In genomic region chr3:65291448-65292091, GRCh38 we compare ENCODE assay signal across 25 cellular contexts.
DNase-seq lines count a peak whose midpoint lies in the region; ATAC-seq, FAIRE-seq and TF ChIP-seq lines count a peak whose summit lies in the region.
"Had no signal": no experiment of that assay in that cellular context is flagged by ENCODE, and none has a peak within 500 bp of the region (broad histone marks: within the 10 kb centered on the region; RNA-seq: fewer than 3 reads in every experiment).

No MANE protein-coding gene starts in this region.

- 0 out of 2 replicates have a peak, but pooled peaks have one; percentile 19 for TF ChIP-seq RAD21 in HepG2 (CRISPR knock-in tag; IDR thresholded peaks at IDR 0.05)

- peak overlapping the region; percentile 64 for H3K4me2 ChIP-seq in HepG2 (ENCODE audit: low read depth, low read length)
- H3K4me2 ChIP-seq: A549; BLaER1 treated with 17β-estradiol and CSF1 and Interleukin-3, amounts not matched to agents 10 nM and 100 nM; GM23338; KMS-11 had no signal

- TF ChIP-seq CTCF in HepG2 (CRISPR knock-in tag; IDR thresholded peaks at IDR 0.05) (no peak), pancreas (IDR thresholded peaks at IDR 0.05) (no peak)

- H2AFZ ChIP-seq in HepG2 (ENCODE audit: low read length) = no peak overlapping the region
- H2AFZ ChIP-seq: GM23338 had no signal

- no peaks in the 10 kb centered on the region for H3K79me2 ChIP-seq in HepG2 (ENCODE audit: insufficient read depth, low read length)

- 0 out of 6 replicates have a peak overlapping the region, but pooled peaks of 1 of the 3 experiments have one; percentile 2 for H3K4me3 ChIP-seq in HepG2 (replicated peaks in 1 of 3; ENCODE audit: insufficient read depth in 1 of 3, low read depth in 2 of 3, low read length in 3 of 3)
- no peak overlapping the region for H3K4me3 ChIP-seq in pancreas
- H3K4me3 ChIP-seq in effector memory CD4-positive, alpha-beta T cell (ENCODE audit: insufficient read depth, low read depth, low read length, poor library complexity, severe bottlenecking) = no peak overlapping the region
- H3K4me3 ChIP-seq: A549; BLaER1 treated with 17β-estradiol and CSF1 and Interleukin-3, amounts not matched to agents 10 nM and 100 nM; GM23338; HAP-1 had no signal

- TF ChIP-seq EP300 in HepG2 (IDR thresholded peaks at IDR 0.05; ENCODE audit: low read depth in 2 of 2, low read length in 2 of 2) = peak in 1 of 2 experiments; percentile 55; a peak in 2 of 4 replicates
- TF ChIP-seq EP300 in HepG2 (CRISPR knock-in tag; IDR thresholded peaks at IDR 0.05; ENCODE audit: borderline replicate concordance) = no peak

- H3K27me3 ChIP-seq in HepG2 (ENCODE audit: control insufficient read depth in 1 of 2, insufficient read depth in 2 of 2, low read length in 2 of 2) (no peaks in the 10 kb centered on the region), pancreas (no peaks in the 10 kb centered on the region)
- H3K27me3 ChIP-seq in effector memory CD4-positive, alpha-beta T cell (replicated peaks; ENCODE audit: control insufficient read depth, insufficient read depth, low read length, poor library complexity, severe bottlenecking) = no peaks in the 10 kb centered on the region
- H3K27me3 ChIP-seq: BLaER1 treated with 17β-estradiol and CSF1 and Interleukin-3, amounts not matched to agents 10 nM and 100 nM had no signal

- POLR2A ChIA-PET in HepG2 (lab: Yijun Ruan, JAX) = no interaction called here

- H3K36me3 ChIP-seq in HepG2 (replicated peaks in 1 of 2; ENCODE audit: control insufficient read depth in 1 of 2, insufficient read depth in 2 of 2, low read length in 2 of 2) (no peaks in the 10 kb centered on the region), pancreas (no peaks in the 10 kb centered on the region)
- H3K36me3 ChIP-seq in effector memory CD4-positive, alpha-beta T cell (ENCODE audit: control insufficient read depth, insufficient read depth, low read length) = no peaks in the 10 kb centered on the region
- H3K36me3 ChIP-seq: BLaER1 treated with 17β-estradiol and CSF1 and Interleukin-3, amounts not matched to agents 10 nM and 100 nM; HAP-1 had no signal

- intact Hi-C loops in HepG2 (cut with micrococcal nuclease; ENCODE audit: unreplicated experiment) (no loop called here), pancreas (cut with DNase I) (no loop called here)

- TF ChIP-seq POLR2A in HepG2 (IDR thresholded peaks at IDR 0.05; ENCODE audit: insufficient read depth in 1 of 2, low read depth in 2 of 2, low read length in 2 of 2) = no peak

- FAIRE-seq in HepG2 (lab: Jason Lieb, UNC) (peak; percentile 81), pancreas (lab: Jason Lieb, UNC) (no peak)
- FAIRE-seq: A549, D721Med, G401.6 had no signal

- 0% methylated on average over 4 of the region's 4 CpGs for WGBS in HepG2 (ENCODE audit: low lambda C conversion rate)
- WGBS in pancreas, 2 donors = 11 to 17% methylated on average over 4 of the region's 4 CpGs

- H3K27ac ChIP-seq in HepG2 (ENCODE audit: extremely low read length, insufficient read depth, low read length) = peak overlapping the region; percentile 56
- H3K27ac ChIP-seq in pancreas = no peak overlapping the region
- no peak overlapping the region for H3K27ac ChIP-seq in effector memory CD4-positive, alpha-beta T cell (ENCODE audit: insufficient read depth, low read length, poor library complexity, severe bottlenecking)
- H3K27ac ChIP-seq: A549; BLaER1 treated with 17β-estradiol and CSF1 and Interleukin-3, amounts not matched to agents 10 nM and 100 nM; KMS-11 had no signal

- H3K9me3 ChIP-seq in HepG2 (ENCODE audit: low read length) = no peaks in the 10 kb centered on the region
- no peaks in the 10 kb centered on the region for H3K9me3 ChIP-seq in pancreas
- H3K9me3 ChIP-seq in effector memory CD4-positive, alpha-beta T cell (ENCODE audit: control insufficient read depth, low read length) = no peaks in the 10 kb centered on the region
- H3K9me3 ChIP-seq: A549; BLaER1 treated with 17β-estradiol and CSF1 and Interleukin-3, amounts not matched to agents 10 nM and 100 nM; HAP-1 had no signal

- BruUV-seq in HepG2 (replicated peaks; lab: Mats Ljungman, UMichigan) = no TSS peak

- peak; percentile 34 for DNase-seq in DMS79 (lab: John Stamatoyannopoulos, UW)
- DNase-seq in HuH-7 (ENCODE audit: low spot score) = peak; percentile 2
- peak; percentile 77 for DNase-seq in HepG2 (ENCODE audit: low spot score)
- DNase-seq in pancreas = peak in 2 of 6 donors; percentile 6 to 7
- no peak for DNase-seq in dedifferentiated amniotic fluid mesenchymal stem cell (ENCODE audit: extremely low spot score)
- no peak for DNase-seq in effector memory CD4-positive, alpha-beta T cell
- DNase-seq: AML-193; CD4-positive, alpha-beta T cell; HFFc6; NCI-H1048; NCI-H1417 treated with DMSO at 0.1 percent for 48 hours; NCI-H1694 treated with DMSO at 0.1 percent for 48 hours; NCI-H2081 treated with DMSO at 0.1 percent for 48 hours; NCI-H446 treated with DMSO at 0.1 percent for 48 hours; NCI-H69; SHP77 treated with DMSO at 0.1 percent for 48 hours had no signal

- ATAC-seq in HepG2 = peak; percentile 98
- peak; percentile 76 to 95 (median 87) for ATAC-seq in pancreas
- ATAC-seq in GM21717 (IDR thresholded peaks at IDR 0.05; ENCODE audit: unreplicated experiment) = no peak
- ATAC-seq: A549, GM23338, Panc1 had no signal

- no peaks in the 10 kb centered on the region for H4K20me1 ChIP-seq in HepG2 (ENCODE audit: insufficient read depth, low read length)
- H4K20me1 ChIP-seq: BLaER1 treated with 17β-estradiol and CSF1 and Interleukin-3, amounts not matched to agents 10 nM and 100 nM had no signal

- in situ Hi-C loops in HepG2 (cut with HindIII; ENCODE audit: extremely low pct_ligation_motif_present, low pct_unique_long_range_greater_than_20kb) = no loop called here

- H3K4me1 ChIP-seq in HepG2 (ENCODE audit: insufficient read depth, low read length) (peaks cover 41% of the 10 kb centered on the region), pancreas (peaks cover 0 to 7% (median 7%) of the 10 kb centered on the region in 3 donors)
- no peaks in the 10 kb centered on the region for H3K4me1 ChIP-seq in effector memory CD4-positive, alpha-beta T cell (ENCODE audit: control insufficient read depth, insufficient read depth, low read length, poor library complexity, severe bottlenecking)
- H3K4me1 ChIP-seq: A549; BLaER1 treated with 17β-estradiol and CSF1 and Interleukin-3, amounts not matched to agents 10 nM and 100 nM; HAP-1 had no signal

- CTCF ChIA-PET in HepG2 (lab: Yijun Ruan, JAX; ENCODE audit: low intra/inter-chr PET ratio, low total read pairs) = no interaction called here

- H3K9ac ChIP-seq in HepG2 (ENCODE audit: insufficient read depth, low read depth, low read length) = no peak overlapping the region
- H3K9ac ChIP-seq: BLaER1 treated with 17β-estradiol and CSF1 and Interleukin-3, amounts not matched to agents 10 nM and 100 nM; KMS-11 had no signal

TF ChIP-seq in HepG2, 621 proteins besides CTCF, POLR2A, EP300 and RAD21 (continues in another document):
- TF ChIP-seq TSC22D2 (CRISPR knock-in tag; IDR thresholded peaks at IDR 0.05; ENCODE audit: borderline replicate concordance) (0 out of 2 replicates have a peak, but pooled peaks have one; percentile 51), PATZ1 (CRISPR knock-in tag; IDR thresholded peaks at IDR 0.05) (0 out of 2 replicates have a peak, but pooled peaks have one; percentile 17), FOXP1 (IDR thresholded peaks at IDR 0.05) (no peak), FOXP1 (CRISPR knock-in tag; IDR thresholded peaks at IDR 0.05) (peak; percentile 68)
- TF ChIP-seq, protein P1, sequence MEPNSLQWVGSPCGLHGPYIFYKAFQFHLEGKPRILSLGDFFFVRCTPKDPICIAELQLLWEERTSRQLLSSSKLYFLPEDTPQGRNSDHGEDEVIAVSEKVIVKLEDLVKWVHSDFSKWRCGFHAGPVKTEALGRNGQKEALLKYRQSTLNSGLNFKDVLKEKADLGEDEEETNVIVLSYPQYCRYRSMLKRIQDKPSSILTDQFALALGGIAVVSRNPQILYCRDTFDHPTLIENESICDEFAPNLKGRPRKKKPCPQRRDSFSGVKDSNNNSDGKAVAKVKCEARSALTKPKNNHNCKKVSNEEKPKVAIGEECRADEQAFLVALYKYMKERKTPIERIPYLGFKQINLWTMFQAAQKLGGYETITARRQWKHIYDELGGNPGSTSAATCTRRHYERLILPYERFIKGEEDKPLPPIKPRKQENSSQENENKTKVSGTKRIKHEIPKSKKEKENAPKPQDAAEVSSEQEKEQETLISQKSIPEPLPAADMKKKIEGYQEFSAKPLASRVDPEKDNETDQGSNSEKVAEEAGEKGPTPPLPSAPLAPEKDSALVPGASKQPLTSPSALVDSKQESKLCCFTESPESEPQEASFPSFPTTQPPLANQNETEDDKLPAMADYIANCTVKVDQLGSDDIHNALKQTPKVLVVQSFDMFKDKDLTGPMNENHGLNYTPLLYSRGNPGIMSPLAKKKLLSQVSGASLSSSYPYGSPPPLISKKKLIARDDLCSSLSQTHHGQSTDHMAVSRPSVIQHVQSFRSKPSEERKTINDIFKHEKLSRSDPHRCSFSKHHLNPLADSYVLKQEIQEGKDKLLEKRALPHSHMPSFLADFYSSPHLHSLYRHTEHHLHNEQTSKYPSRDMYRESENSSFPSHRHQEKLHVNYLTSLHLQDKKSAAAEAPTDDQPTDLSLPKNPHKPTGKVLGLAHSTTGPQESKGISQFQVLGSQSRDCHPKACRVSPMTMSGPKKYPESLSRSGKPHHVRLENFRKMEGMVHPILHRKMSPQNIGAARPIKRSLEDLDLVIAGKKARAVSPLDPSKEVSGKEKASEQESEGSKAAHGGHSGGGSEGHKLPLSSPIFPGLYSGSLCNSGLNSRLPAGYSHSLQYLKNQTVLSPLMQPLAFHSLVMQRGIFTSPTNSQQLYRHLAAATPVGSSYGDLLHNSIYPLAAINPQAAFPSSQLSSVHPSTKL (CRISPR knock-in tag; IDR thresholded peaks at IDR 0.05) = peak; percentile 85

Comparison
In these comparisons a context has a peak if more than half of its experiments do, and no peak if none do; other contexts are left out.
1. DNase-seq: peak in DMS79 (single experiment), HuH-7 (single experiment) and HepG2 (single experiment); none in dedifferentiated amniotic fluid mesenchymal stem cell (single experiment) and effector memory CD4-positive, alpha-beta T cell (0 of 3).